In the genomic region with DNA sequence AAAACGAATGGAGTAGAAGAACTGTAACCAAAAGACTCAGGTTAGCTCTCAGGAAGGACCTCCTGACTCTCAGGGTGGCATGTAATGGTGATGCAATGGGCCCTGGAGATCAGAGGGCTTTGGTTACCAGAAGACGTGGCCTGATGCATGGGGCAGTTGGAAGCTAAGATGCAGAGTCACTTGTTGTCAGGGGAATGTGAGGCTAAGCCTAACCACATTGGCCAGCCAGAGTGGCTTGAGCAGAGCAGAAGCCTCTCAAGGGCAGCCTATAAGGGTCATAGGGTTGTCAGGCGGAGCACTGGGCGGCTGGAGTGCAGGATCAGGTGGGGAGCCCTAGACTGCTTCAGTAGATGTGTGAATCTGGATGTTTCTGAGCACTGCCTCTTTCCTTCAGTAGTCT, we compare ENCODE assay signal across 1 cellular context.
A peak's percentile ranks its signal among the peaks of the same experiment; 100 is the strongest.
TF ChIP-seq lines count a peak whose summit lies in the region.

No MANE protein-coding gene starts in this region.

TF ChIP-seq in K562, 482 proteins besides CTCF, POLR2A, EP300 and RAD21 (continued from another document):
- TF ChIP-seq, protein P1, sequence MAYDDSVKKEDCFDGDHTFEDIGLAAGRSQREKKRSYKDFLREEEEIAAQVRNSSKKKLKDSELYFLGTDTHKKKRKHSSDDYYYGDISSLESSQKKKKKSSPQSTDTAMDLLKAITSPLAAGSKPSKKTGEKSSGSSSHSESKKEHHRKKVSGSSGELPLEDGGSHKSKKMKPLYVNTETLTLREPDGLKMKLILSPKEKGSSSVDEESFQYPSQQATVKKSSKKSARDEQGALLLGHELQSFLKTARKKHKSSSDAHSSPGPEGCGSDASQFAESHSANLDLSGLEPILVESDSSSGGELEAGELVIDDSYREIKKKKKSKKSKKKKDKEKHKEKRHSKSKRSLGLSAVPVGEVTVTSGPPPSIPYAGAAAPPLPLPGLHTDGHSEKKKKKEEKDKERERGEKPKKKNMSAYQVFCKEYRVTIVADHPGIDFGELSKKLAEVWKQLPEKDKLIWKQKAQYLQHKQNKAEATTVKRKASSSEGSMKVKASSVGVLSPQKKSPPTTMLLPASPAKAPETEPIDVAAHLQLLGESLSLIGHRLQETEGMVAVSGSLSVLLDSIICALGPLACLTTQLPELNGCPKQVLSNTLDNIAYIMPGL (CRISPR knock-in tag; IDR thresholded peaks at IDR 0.05) = no peak
- TF ChIP-seq, protein P2, sequence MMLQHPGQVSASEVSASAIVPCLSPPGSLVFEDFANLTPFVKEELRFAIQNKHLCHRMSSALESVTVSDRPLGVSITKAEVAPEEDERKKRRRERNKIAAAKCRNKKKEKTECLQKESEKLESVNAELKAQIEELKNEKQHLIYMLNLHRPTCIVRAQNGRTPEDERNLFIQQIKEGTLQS (IDR thresholded peaks at IDR 0.05) = peak; percentile 77
- TF ChIP-seq, protein P2 (CRISPR knock-in tag; conservative IDR thresholded peaks at IDR 0.05) = no peak
- TF ChIP-seq ZNF184 (CRISPR knock-in tag; IDR thresholded peaks at IDR 0.05) = no peak
- peak; percentile 58 for TF ChIP-seq CEBPG (CRISPR knock-in tag; IDR thresholded peaks at IDR 0.05)
- TF ChIP-seq CEBPG (tag; conservative IDR thresholded peaks at IDR 0.05 in 1 of 2, IDR thresholded peaks at IDR 0.05 in 1 of 2) = no peak
- TF ChIP-seq, protein P3, sequence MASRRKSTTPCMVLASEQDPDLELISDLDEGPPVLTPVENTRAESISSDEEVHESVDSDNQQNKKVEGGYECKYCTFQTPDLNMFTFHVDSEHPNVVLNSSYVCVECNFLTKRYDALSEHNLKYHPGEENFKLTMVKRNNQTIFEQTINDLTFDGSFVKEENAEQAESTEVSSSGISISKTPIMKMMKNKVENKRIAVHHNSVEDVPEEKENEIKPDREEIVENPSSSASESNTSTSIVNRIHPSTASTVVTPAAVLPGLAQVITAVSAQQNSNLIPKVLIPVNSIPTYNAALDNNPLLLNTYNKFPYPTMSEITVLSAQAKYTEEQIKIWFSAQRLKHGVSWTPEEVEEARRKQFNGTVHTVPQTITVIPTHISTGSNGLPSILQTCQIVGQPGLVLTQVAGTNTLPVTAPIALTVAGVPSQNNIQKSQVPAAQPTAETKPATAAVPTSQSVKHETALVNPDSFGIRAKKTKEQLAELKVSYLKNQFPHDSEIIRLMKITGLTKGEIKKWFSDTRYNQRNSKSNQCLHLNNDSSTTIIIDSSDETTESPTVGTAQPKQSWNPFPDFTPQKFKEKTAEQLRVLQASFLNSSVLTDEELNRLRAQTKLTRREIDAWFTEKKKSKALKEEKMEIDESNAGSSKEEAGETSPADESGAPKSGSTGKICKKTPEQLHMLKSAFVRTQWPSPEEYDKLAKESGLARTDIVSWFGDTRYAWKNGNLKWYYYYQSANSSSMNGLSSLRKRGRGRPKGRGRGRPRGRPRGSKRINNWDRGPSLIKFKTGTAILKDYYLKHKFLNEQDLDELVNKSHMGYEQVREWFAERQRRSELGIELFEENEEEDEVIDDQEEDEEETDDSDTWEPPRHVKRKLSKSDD (conservative IDR thresholded peaks at IDR 0.05; ENCODE audit: low read length) = no peak
- peak; percentile 92 for TF ChIP-seq RFX5 (IDR thresholded peaks at IDR 0.05; ENCODE audit: low read depth, low read length)
- TF ChIP-seq ZNF146 (CRISPR knock-in tag; IDR thresholded peaks at IDR 0.05; ENCODE audit: unreplicated experiment) = no peak
- no peak for TF ChIP-seq YBX1 (IDR thresholded peaks at IDR 0.05)
- no peak for TF ChIP-seq RUNX1 (IDR thresholded peaks at IDR 0.05; ENCODE audit: low read depth)
- TF ChIP-seq NCOA2 (IDR thresholded peaks at IDR 0.05; ENCODE audit: partially characterized antibody in 2 of 2) = no peak
- TF ChIP-seq, protein P4, sequence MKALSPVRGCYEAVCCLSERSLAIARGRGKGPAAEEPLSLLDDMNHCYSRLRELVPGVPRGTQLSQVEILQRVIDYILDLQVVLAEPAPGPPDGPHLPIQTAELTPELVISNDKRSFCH (CRISPR knock-in tag; IDR thresholded peaks at IDR 0.05) = no peak
- TF ChIP-seq, protein P4 (tag; IDR thresholded peaks at IDR 0.05) = no peak
- 0 out of 4 replicates have a peak, but pooled peaks of 1 of the 2 experiments have one; percentile 35 for TF ChIP-seq TRIM24 (IDR thresholded peaks at IDR 0.05)
- TF ChIP-seq SETDB1 (IDR thresholded peaks at IDR 0.05; ENCODE audit: low read length) = no peak
- TF ChIP-seq ZNF695 (CRISPR knock-in tag; IDR thresholded peaks at IDR 0.05) = no peak
- TF ChIP-seq PHF21A (IDR thresholded peaks at IDR 0.05; ENCODE audit: borderline replicate concordance, low read depth) = no peak
- no peak for TF ChIP-seq CHCHD3 (CRISPR knock-in tag; IDR thresholded peaks at IDR 0.05)
- no peak for TF ChIP-seq ZNF57 (CRISPR knock-in tag; IDR thresholded peaks at IDR 0.05)
- no peak for TF ChIP-seq ZKSCAN1 (IDR thresholded peaks at IDR 0.05; ENCODE audit: low read depth, low read length)
- no peak for TF ChIP-seq TCFL5 (CRISPR knock-in tag; conservative IDR thresholded peaks at IDR 0.05)
- no peak for TF ChIP-seq ZNF589 (CRISPR knock-in tag; IDR thresholded peaks at IDR 0.05; ENCODE audit: low read depth)
- TF ChIP-seq ZNF316 (IDR thresholded peaks at IDR 0.05) = peak; percentile 71
- TF ChIP-seq, protein P5, sequence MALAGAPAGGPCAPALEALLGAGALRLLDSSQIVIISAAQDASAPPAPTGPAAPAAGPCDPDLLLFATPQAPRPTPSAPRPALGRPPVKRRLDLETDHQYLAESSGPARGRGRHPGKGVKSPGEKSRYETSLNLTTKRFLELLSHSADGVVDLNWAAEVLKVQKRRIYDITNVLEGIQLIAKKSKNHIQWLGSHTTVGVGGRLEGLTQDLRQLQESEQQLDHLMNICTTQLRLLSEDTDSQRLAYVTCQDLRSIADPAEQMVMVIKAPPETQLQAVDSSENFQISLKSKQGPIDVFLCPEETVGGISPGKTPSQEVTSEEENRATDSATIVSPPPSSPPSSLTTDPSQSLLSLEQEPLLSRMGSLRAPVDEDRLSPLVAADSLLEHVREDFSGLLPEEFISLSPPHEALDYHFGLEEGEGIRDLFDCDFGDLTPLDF (CRISPR knock-in tag; IDR thresholded peaks at IDR 0.05) = no peak
- TF ChIP-seq, protein P6, sequence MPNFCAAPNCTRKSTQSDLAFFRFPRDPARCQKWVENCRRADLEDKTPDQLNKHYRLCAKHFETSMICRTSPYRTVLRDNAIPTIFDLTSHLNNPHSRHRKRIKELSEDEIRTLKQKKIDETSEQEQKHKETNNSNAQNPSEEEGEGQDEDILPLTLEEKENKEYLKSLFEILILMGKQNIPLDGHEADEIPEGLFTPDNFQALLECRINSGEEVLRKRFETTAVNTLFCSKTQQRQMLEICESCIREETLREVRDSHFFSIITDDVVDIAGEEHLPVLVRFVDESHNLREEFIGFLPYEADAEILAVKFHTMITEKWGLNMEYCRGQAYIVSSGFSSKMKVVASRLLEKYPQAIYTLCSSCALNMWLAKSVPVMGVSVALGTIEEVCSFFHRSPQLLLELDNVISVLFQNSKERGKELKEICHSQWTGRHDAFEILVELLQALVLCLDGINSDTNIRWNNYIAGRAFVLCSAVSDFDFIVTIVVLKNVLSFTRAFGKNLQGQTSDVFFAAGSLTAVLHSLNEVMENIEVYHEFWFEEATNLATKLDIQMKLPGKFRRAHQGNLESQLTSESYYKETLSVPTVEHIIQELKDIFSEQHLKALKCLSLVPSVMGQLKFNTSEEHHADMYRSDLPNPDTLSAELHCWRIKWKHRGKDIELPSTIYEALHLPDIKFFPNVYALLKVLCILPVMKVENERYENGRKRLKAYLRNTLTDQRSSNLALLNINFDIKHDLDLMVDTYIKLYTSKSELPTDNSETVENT (CRISPR knock-in tag; IDR thresholded peaks at IDR 0.05) = no peak
- TF ChIP-seq MBD2 (IDR thresholded peaks at IDR 0.05; ENCODE audit: borderline replicate concordance, low read depth) = no peak
- TF ChIP-seq TCF7 (IDR thresholded peaks at IDR 0.05; ENCODE audit: borderline replicate concordance) = no peak
- no peak for TF ChIP-seq GTF2F1 (IDR thresholded peaks at IDR 0.05; ENCODE audit: low read depth, low read length)
- no peak for TF ChIP-seq GATAD2B (IDR thresholded peaks at IDR 0.05; ENCODE audit: borderline replicate concordance)
- no peak for TF ChIP-seq CREBBP (IDR thresholded peaks at IDR 0.05; ENCODE audit: low read depth, low read length)
- TF ChIP-seq YY1 (IDR thresholded peaks at IDR 0.05; ENCODE audit: borderline replicate concordance in 1 of 3, control insufficient read depth in 1 of 3, extremely low read depth in 1 of 3, insufficient read depth in 3 of 3, insufficient read length in 1 of 3, insufficient replicate concordance in 2 of 3, low read depth in 1 of 3, low read length in 2 of 3) = no peak
